Comparison of ENCODE assay signal across 12 cellular contexts in genomic region chr1:43976890-43977289, GRCh38. TPM values are rescaled to one million over a fixed set of nuclear protein-coding genes. Genes with fewer than 3 reads are reported as not detected.
DNase-seq lines count a peak whose midpoint lies in the region; ATAC-seq, FAIRE-seq and TF ChIP-seq lines count a peak whose summit lies in the region.
"Had no signal": no experiment of that assay in that cellular context is flagged by ENCODE, and none has a peak within 500 bp of the region (broad histone marks: within the 10 kb centered on the region; RNA-seq: fewer than 3 reads in every experiment).

No MANE protein-coding gene starts in this region.

- intact Hi-C loops in CD4-positive, alpha-beta T cell (cut with DNase I, micrococcal nuclease), result loop anchor here in 1 of 2 experiments (5.0 to 10.0 kb wide), 5 partner anchors 378 to 1210 kb away; partner anchors contain the start of genes C1orf50, CDC20, CFAP57 and EBNA1BP2
- intact Hi-C loops in K562 (cut with micrococcal nuclease), result no loop called here

- no peak overlapping the region for H4K8ac ChIP-seq in H9 (replicated peaks; ENCODE audit: insufficient read length, low read depth, low read length)

- TF ChIP-seq EP300 in K562 (IDR thresholded peaks at IDR 0.05; ENCODE audit: low read length), result no peak

- H3K79me1 ChIP-seq in H9 (ENCODE audit: insufficient read depth, low read depth, low read length, poor library complexity, severe bottlenecking), result peaks cover 6% of the 10 kb centered on the region

- H2AFZ ChIP-seq in H9 (ENCODE audit: low read length), result no peak overlapping the region
- no peak overlapping the region for H2AFZ ChIP-seq in K562 (ENCODE audit: low read depth, low read length)

- no peak overlapping the region for H3K56ac ChIP-seq in H9 (ENCODE audit: insufficient read length, low read depth, low read length)

- H4K20me1 ChIP-seq in H9 (ENCODE audit: control insufficient read depth, insufficient read depth, insufficient read length) (no peaks in the 10 kb centered on the region), K562 (replicated peaks; ENCODE audit: control insufficient read depth, insufficient read depth, low read length) (peaks cover 24% of the 10 kb centered on the region)

- POLR2A ChIA-PET in CD4-positive, alpha-beta T cell (lab: Charles Lee), result no interaction called here
- POLR2A ChIA-PET in K562 (lab: Yijun Ruan, JAX), result interaction anchor here (0.6 to 2.5 kb wide), 7 partner anchors 12 to 59 kb away, joined by 3 to 10 read pairs (median 5); partner anchors contain the start of gene CCDC24

- H2BK120ac ChIP-seq in H9 (ENCODE audit: low read depth, low read length, poor library complexity, severe bottlenecking), result no peak overlapping the region

- H2AK5ac ChIP-seq in H9 (ENCODE audit: insufficient read length, low read length), result no peak overlapping the region

- no peak for FAIRE-seq in K562 (lab: Jason Lieb, UNC)
- FAIRE-seq: colon had no signal

- peaks cover 8% of the 10 kb centered on the region; the same call in 1 of the 2 replicates for H3K4me1 ChIP-seq in H9 (ENCODE audit: insufficient read depth, low read length)
- peaks cover 47 to 73% of the 10 kb centered on the region in 2 experiments for H3K4me1 ChIP-seq in K562 (replicated peaks in 1 of 2; ENCODE audit: control insufficient read depth in 2 of 2, insufficient read depth in 2 of 2, low read length in 2 of 2)

- peaks cover 5% of the 10 kb centered on the region for H3K27me3 ChIP-seq in CD4-positive, alpha-beta T cell (ENCODE audit: control insufficient read depth, insufficient read depth, low read length)
- no peaks in the 10 kb centered on the region for H3K27me3 ChIP-seq in H9 (ENCODE audit: insufficient read depth, low read length)
- no peaks in the 10 kb centered on the region for H3K27me3 ChIP-seq in K562 (ENCODE audit: control insufficient read depth in 2 of 2, insufficient read depth in 2 of 2, low read length in 2 of 2)

- no CpG with 5 or more reads among the region's 8 CpGs for WGBS in H9 (ENCODE audit: extremely low coverage, insufficient read length, low lambda C conversion rate)
- WGBS in K562 (ENCODE audit: insufficient coverage, low coverage, missing lambda C conversion rate), result 95% methylated on average over 8 of the region's 8 CpGs

- H4K91ac ChIP-seq in H9 (ENCODE audit: insufficient read length, low read depth, low read length), result no peak overlapping the region

- no peak overlapping the region for H3K23ac ChIP-seq in H9 (ENCODE audit: insufficient read length, low read depth, low read length)

- H2BK20ac ChIP-seq in H9 (ENCODE audit: low read depth, low read length, poor library complexity, severe bottlenecking), result no peak overlapping the region

- H3K14ac ChIP-seq in H9 (ENCODE audit: insufficient read depth, low read length), result no peak overlapping the region

- H3K4me1 Mint-ChIP-seq in CD4-positive, alpha-beta T cell (ENCODE audit: low read depth), result peaks cover 57% of the 10 kb centered on the region
- H3K4me1 Mint-ChIP-seq in H9 (peaks cover 36 to 41% of the 10 kb centered on the region in 2 experiments), nephron progenitor cell (peaks cover 61% of the 10 kb centered on the region)

- no peak overlapping the region for H2BK15ac ChIP-seq in H9 (ENCODE audit: low read depth, low read length)

- H3K23me2 ChIP-seq in H9 (ENCODE audit: insufficient read length, low read depth, low read length, poor library complexity, severe bottlenecking), result peaks cover 23% of the 10 kb centered on the region

- peaks cover 50% of the 10 kb centered on the region for H3K36me3 Mint-ChIP-seq in CD4-positive, alpha-beta T cell (ENCODE audit: low read depth)
- H3K36me3 Mint-ChIP-seq in H9 (ENCODE audit: insufficient read depth in 1 of 3, low read depth in 3 of 3), result peaks cover 25 to 47% (median 46%) of the 10 kb centered on the region in 3 experiments; a peak in 6 of 7 replicates
- H3K36me3 Mint-ChIP-seq in nephron progenitor cell (ENCODE audit: low read depth), result peaks cover 32% of the 10 kb centered on the region

- no peak overlapping the region for H3K9ac ChIP-seq in H9 (ENCODE audit: extremely low read depth, insufficient read length, low read length)
- peak overlapping the region in 1 of 2 experiments; percentile 66; a peak in 1 of 4 replicates for H3K9ac ChIP-seq in K562 (ENCODE audit: insufficient read depth in 1 of 2, low read depth in 2 of 2, low read length in 2 of 2)

- in situ Hi-C loops in K562 (cut with MboI), result no loop called here

- H4K5ac ChIP-seq in H9 (ENCODE audit: insufficient read length, low read depth, low read length), result no peak overlapping the region

- CTCF ChIA-PET in CD4-positive, alpha-beta T cell (lab: Charles Lee), result no interaction called here
- CTCF ChIA-PET in K562 (lab: Yijun Ruan, JAX; ENCODE audit: low intra/inter-chr PET ratio), result no interaction called here

- H3K4me3 Mint-ChIP-seq in CD4-positive, alpha-beta T cell, result peak overlapping the region; percentile 96
- peak overlapping the region; percentile 82 to 95; a peak in 4 of 5 replicates for H3K4me3 Mint-ChIP-seq in H9
- peak overlapping the region; percentile 93 for H3K4me3 Mint-ChIP-seq in nephron progenitor cell

- H3K27ac Mint-ChIP-seq in CD4-positive, alpha-beta T cell, result no peak overlapping the region
- H3K27ac Mint-ChIP-seq in H9 (no peak overlapping the region), nephron progenitor cell (no peak overlapping the region)

- TF ChIP-seq RAD21 in K562 (CRISPR knock-in tag; conservative IDR thresholded peaks at IDR 0.05 in 1 of 2, IDR thresholded peaks at IDR 0.05 in 1 of 2), result no peak

- H3K27ac ChIP-seq in CD4-positive, alpha-beta T cell (ENCODE audit: low read depth, low read length), result no peak overlapping the region
- H3K27ac ChIP-seq in H9 (ENCODE audit: insufficient read length, low read depth, low read length) (no peak overlapping the region), K562 (ENCODE audit: extremely low read depth, low read depth, low read length) (no peak overlapping the region)

- no peak for TF ChIP-seq POLR2A in K562 (conservative IDR thresholded peaks at IDR 0.05)

- H3K4me2 ChIP-seq in H9 (ENCODE audit: insufficient read depth, insufficient read length, low read length) (no peak overlapping the region), K562 (ENCODE audit: insufficient read depth, low read length) (no peak overlapping the region)

- H3K36me3 ChIP-seq in K562 (ENCODE audit: control insufficient read depth, insufficient read depth, low read length), result peaks cover 65% of the 10 kb centered on the region

- no peak overlapping the region for H2BK12ac ChIP-seq in H9 (ENCODE audit: insufficient read length, low read depth, low read length)

- no peaks in the 10 kb centered on the region for H3K9me3 Mint-ChIP-seq in CD4-positive, alpha-beta T cell
- H3K9me3 Mint-ChIP-seq in H9 (no peaks in the 10 kb centered on the region; a peak in 1 of 5 replicates), nephron progenitor cell (no peaks in the 10 kb centered on the region)

- H3K79me2 ChIP-seq in H9 (ENCODE audit: insufficient read depth, low read length) (peaks cover 3% of the 10 kb centered on the region; the same call in 1 of the 2 replicates), K562 (ENCODE audit: control insufficient read depth, insufficient read depth, low read length) (peaks cover 68% of the 10 kb centered on the region)

- TF ChIP-seq CTCF in CD4-positive, alpha-beta T cell (IDR thresholded peaks at IDR 0.05), result no peak
- TF ChIP-seq CTCF in H9 (conservative IDR thresholded peaks at IDR 0.05), result no peak
- no peak for TF ChIP-seq CTCF in K562 (IDR thresholded peaks at IDR 0.05 in 2 of 3, conservative IDR thresholded peaks at IDR 0.05 in 1 of 3; ENCODE audit: insufficient read depth in 2 of 3, low read depth in 1 of 3, low read length in 3 of 3)
- no peak for TF ChIP-seq CTCF in nephron progenitor cell (IDR thresholded peaks at IDR 0.05)

- no peak overlapping the region for H3K4ac ChIP-seq in H9 (ENCODE audit: low read depth, low read length)

- DNase-seq in CD4-positive, alpha-beta T cell, result no peak
- DNase-seq in H9 (no peak), K562 (ENCODE audit: extremely low read depth in 1 of 4, low spot score in 3 of 4) (no peak), nephron progenitor cell (no peak), NCI-H128 (lab: John Stamatoyannopoulos, UW; ENCODE audit: unreplicated experiment) (no peak), SKM-1 treated with dmso at 0.1 percent for 144 hours (lab: John Stamatoyannopoulos, UW; ENCODE audit: unreplicated experiment) (no peak), NCI-H187 (lab: John Stamatoyannopoulos, UW) (no peak)
- DNase-seq: activated gamma-delta T cell, DMS 273 treated with DMSO at 0.1 percent for 48 hours, foreskin fibroblast, kidney glomerular epithelial cell had no signal

- no peak overlapping the region for H2BK5ac ChIP-seq in H9 (ENCODE audit: insufficient read length, low read length)

- H3K9me3 ChIP-seq in CD4-positive, alpha-beta T cell (ENCODE audit: control insufficient read depth, low read length), result no peaks in the 10 kb centered on the region
- no peaks in the 10 kb centered on the region for H3K9me3 ChIP-seq in H9 (ENCODE audit: control insufficient read depth, low read depth, low read length)
- H3K9me3 ChIP-seq in K562 (replicated peaks; ENCODE audit: control insufficient read depth, insufficient read depth, low read depth, low read length), result no peaks in the 10 kb centered on the region

- no peak overlapping the region for H3K4me3 ChIP-seq in K562

- peaks cover 14% of the 10 kb centered on the region for H3K9me1 ChIP-seq in K562 (ENCODE audit: control insufficient read depth, insufficient read depth, low read length)

- no TSS peak for BruUV-seq in K562 (replicated peaks; lab: Mats Ljungman, UMichigan)

- ATAC-seq in CD4-positive, alpha-beta T cell (ENCODE audit: poor library complexity), result no peak
- no peak for ATAC-seq in K562

- H3T11ph ChIP-seq in H9 (ENCODE audit: low read length), result no peak overlapping the region

- H3K18ac ChIP-seq in H9 (ENCODE audit: insufficient read length, low read depth, low read length), result no peak overlapping the region

- peaks cover 13% of the 10 kb centered on the region for H3K27me3 Mint-ChIP-seq in CD4-positive, alpha-beta T cell
- H3K27me3 Mint-ChIP-seq in H9 (ENCODE audit: low read depth), result no peaks in the 10 kb centered on the region
- peaks cover 4% of the 10 kb centered on the region for H3K27me3 Mint-ChIP-seq in nephron progenitor cell (ENCODE audit: low read depth, poor library complexity)

RNA-seq across cellular contexts. Expression of gene B4GALT2, which starts 2.1 kb away (rescaled TPM):
- under 1 TPM; 0.22 to 0.34 TPM for total RNA-seq in CD4-positive, alpha-beta T cell
- total RNA-seq in H9 (2021) (70.9 and 74.0 TPM in 2 replicates), K562 (2014; rRNA removed) (86.8 and 116 TPM in 2 replicates), K562 (2014; rRNA removed; fragmentation: Illumina TruSeq; extraction: Trizol) (23.4 and 31.0 TPM in 2 replicates), K562 (2015; rRNA removed; fragmentation: Illumina TruSeq; extraction: Trizol) (43.8 and 45.9 TPM in 2 replicates), K562 (2021) (76.2 and 78.0 TPM in 2 replicates)
- 27.8 and 57.7 TPM in 2 replicates for total RNA-seq in K562 (2011; cell fraction: chromatin; rRNA removed; ENCODE audit: low replicate concordance)
- total RNA-seq in K562 (2011; cell fraction: nucleolus; rRNA removed), result 51.2 and 57.7 TPM in 2 replicates
- 45.8 and 54.2 TPM in 2 replicates for total RNA-seq in K562 (2011; cell fraction: nucleoplasm; rRNA removed)
- polyA plus RNA-seq in K562 (2011; rRNA removed) (39.0 and 43.9 TPM in 2 replicates), K562 (2014; fragmentation: Illumina TruSeq; extraction: Trizol) (63.7 and 69.7 TPM in 2 replicates), K562 (2014; fragmentation: Nextera tagmentation; extraction: Ambion mirVana) (1 to 10 TPM; 1.3 to 2.8 TPM), K562 (2014; rRNA removed) (71.9 and 85.4 TPM in 2 replicates)
- polyA plus RNA-seq in K562 (2011; cell fraction: cytosol; rRNA removed), result 78.6 and 206 TPM in 2 replicates
- 55.1 and 117 TPM in 2 replicates for polyA plus RNA-seq in K562 (2011; cell fraction: nucleus; rRNA removed)
- 44.8 and 50.7 TPM in 2 replicates for polyA plus RNA-seq in K562 (2012)
- 21.4 and 27.7 TPM in 2 replicates for polyA minus RNA-seq in K562 (2011; rRNA and poly(A)+ RNA removed)
- 40.9 and 42.3 TPM in 2 replicates for polyA minus RNA-seq in K562 (2011; cell fraction: cytosol; rRNA and poly(A)+ RNA removed)
- polyA minus RNA-seq in K562 (2011; cell fraction: nucleus; rRNA and poly(A)+ RNA removed), result 26.7 and 28.3 TPM in 2 replicates

RNA-seq across cellular contexts. Expression of gene ATP6V0B, which starts 2.1 kb away (rescaled TPM):
- 10 to 100 TPM; 42.9 to 47.0 TPM for total RNA-seq in CD4-positive, alpha-beta T cell
- total RNA-seq in H9 (2021) (127 and 131 TPM in 2 replicates), K562 (2014; rRNA removed) (296 and 328 TPM in 2 replicates), K562 (2014; rRNA removed; fragmentation: Illumina TruSeq; extraction: Trizol) (143 and 167 TPM in 2 replicates), K562 (2015; rRNA removed; fragmentation: Illumina TruSeq; extraction: Trizol) (196 and 203 TPM in 2 replicates), K562 (2021) (279 and 286 TPM in 2 replicates)
- 240 and 478 TPM in 2 replicates for total RNA-seq in K562 (2011; cell fraction: chromatin; rRNA removed; ENCODE audit: low replicate concordance)
- 771 and 1,062 TPM in 2 replicates for total RNA-seq in K562 (2011; cell fraction: nucleolus; rRNA removed)
- 571 and 616 TPM in 2 replicates for total RNA-seq in K562 (2011; cell fraction: nucleoplasm; rRNA removed)
- polyA plus RNA-seq in K562 (2011; rRNA removed) (220 and 288 TPM in 2 replicates), K562 (2014; fragmentation: Illumina TruSeq; extraction: Trizol) (186 and 195 TPM in 2 replicates), K562 (2014; fragmentation: Nextera tagmentation; extraction: Ambion mirVana) (100 to 1,000 TPM; 137 to 276 TPM), K562 (2014; rRNA removed) (282 and 348 TPM in 2 replicates)
- 552 and 632 TPM in 2 replicates for polyA plus RNA-seq in K562 (2011; cell fraction: cytosol; rRNA removed)
- 601 and 849 TPM in 2 replicates for polyA plus RNA-seq in K562 (2011; cell fraction: nucleus; rRNA removed)
- 179 and 264 TPM in 2 replicates for polyA plus RNA-seq in K562 (2012)
- 127 and 130 TPM in 2 replicates for polyA minus RNA-seq in K562 (2011; rRNA and poly(A)+ RNA removed)
- 83.6 and 86.7 TPM in 2 replicates for polyA minus RNA-seq in K562 (2011; cell fraction: cytosol; rRNA and poly(A)+ RNA removed)
- 102 and 149 TPM in 2 replicates for polyA minus RNA-seq in K562 (2011; cell fraction: nucleus; rRNA and poly(A)+ RNA removed)

RNA-seq across cellular contexts. Expression of gene DPH2, which starts 7.1 kb away (rescaled TPM):
- 10 to 100 TPM; 10.3 to 12.0 TPM for total RNA-seq in CD4-positive, alpha-beta T cell
- total RNA-seq in H9 (2021) (74.4 and 79.6 TPM in 2 replicates), K562 (2014; rRNA removed) (87.5 and 122 TPM in 2 replicates), K562 (2014; rRNA removed; fragmentation: Illumina TruSeq; extraction: Trizol) (31.9 and 39.4 TPM in 2 replicates), K562 (2015; rRNA removed; fragmentation: Illumina TruSeq; extraction: Trizol) (66.8 and 68.1 TPM in 2 replicates), K562 (2021) (94.1 and 97.3 TPM in 2 replicates)
- total RNA-seq in K562 (2011; cell fraction: chromatin; rRNA removed; ENCODE audit: low replicate concordance), result 110 and 268 TPM in 2 replicates
- 191 and 199 TPM in 2 replicates for total RNA-seq in K562 (2011; cell fraction: nucleolus; rRNA removed)
- 123 and 150 TPM in 2 replicates for total RNA-seq in K562 (2011; cell fraction: nucleoplasm; rRNA removed)
- polyA plus RNA-seq in K562 (2011; rRNA removed) (63.1 and 71.2 TPM in 2 replicates), K562 (2014; fragmentation: Illumina TruSeq; extraction: Trizol) (81.1 and 106 TPM in 2 replicates), K562 (2014; fragmentation: Nextera tagmentation; extraction: Ambion mirVana) (10 to 100 TPM; 17.9 to 27.0 TPM), K562 (2014; rRNA removed) (93.2 and 110 TPM in 2 replicates)
- 117 and 149 TPM in 2 replicates for polyA plus RNA-seq in K562 (2011; cell fraction: cytosol; rRNA removed)
- 379 and 380 TPM in 2 replicates for polyA plus RNA-seq in K562 (2011; cell fraction: nucleus; rRNA removed)
- polyA plus RNA-seq in K562 (2012), result 39.2 and 65.5 TPM in 2 replicates
- 50.3 and 52.5 TPM in 2 replicates for polyA minus RNA-seq in K562 (2011; rRNA and poly(A)+ RNA removed)
- 35.5 and 48.5 TPM in 2 replicates for polyA minus RNA-seq in K562 (2011; cell fraction: cytosol; rRNA and poly(A)+ RNA removed)
- polyA minus RNA-seq in K562 (2011; cell fraction: nucleus; rRNA and poly(A)+ RNA removed), result 96.7 and 113 TPM in 2 replicates

RNA-seq across cellular contexts. Expression of gene CCDC24, which starts 14.5 kb away (rescaled TPM):
- total RNA-seq in CD4-positive, alpha-beta T cell, result 1 to 10 TPM in 1 of 2 experiments, under 1 TPM in 1; 0.98 to 1.4 TPM
- total RNA-seq in H9 (2021) (11.8 and 12.4 TPM in 2 replicates), K562 (2014; rRNA removed) (3.0 and 4.5 TPM in 2 replicates), K562 (2014; rRNA removed; fragmentation: Illumina TruSeq; extraction: Trizol) (0.70 and 1.5 TPM in 2 replicates), K562 (2015; rRNA removed; fragmentation: Illumina TruSeq; extraction: Trizol) (1.7 and 2.2 TPM in 2 replicates), K562 (2021) (4.4 and 5.2 TPM in 2 replicates)
- total RNA-seq in K562 (2011; cell fraction: chromatin; rRNA removed; ENCODE audit: low replicate concordance), result 1.4 and 6.8 TPM in 2 replicates
- total RNA-seq in K562 (2011; cell fraction: nucleolus; rRNA removed), result 5.8 TPM in 2 replicates
- 4.1 and 6.1 TPM in 2 replicates for total RNA-seq in K562 (2011; cell fraction: nucleoplasm; rRNA removed)
- polyA plus RNA-seq in K562 (2011; rRNA removed) (1.3 and 2.3 TPM in 2 replicates), K562 (2014; fragmentation: Illumina TruSeq; extraction: Trizol) (1.5 and 3.0 TPM in 2 replicates), K562 (2014; fragmentation: Nextera tagmentation; extraction: Ambion mirVana) (under 1 TPM; 0.31 to 0.64 TPM), K562 (2014; rRNA removed) (3.7 and 4.5 TPM in 2 replicates)
- 2.0 and 4.9 TPM in 2 replicates for polyA plus RNA-seq in K562 (2011; cell fraction: cytosol; rRNA removed)
- 6.8 and 13.1 TPM in 2 replicates for polyA plus RNA-seq in K562 (2011; cell fraction: nucleus; rRNA removed)
- polyA plus RNA-seq in K562 (2012), result 3.7 and 4.3 TPM in 2 replicates
- 0.36 and 0.39 TPM in 2 replicates for polyA minus RNA-seq in K562 (2011; rRNA and poly(A)+ RNA removed)
- 1.1 and 5.4 TPM in 2 replicates for polyA minus RNA-seq in K562 (2011; cell fraction: cytosol; rRNA and poly(A)+ RNA removed)
- polyA minus RNA-seq in K562 (2011; cell fraction: nucleus; rRNA and poly(A)+ RNA removed), result 1.7 and 2.2 TPM in 2 replicates

RNA-seq across cellular contexts. Expression of gene IPO13, which starts 30.1 kb away (rescaled TPM):
- 1 to 10 TPM; 6.3 to 7.4 TPM for total RNA-seq in CD4-positive, alpha-beta T cell
- total RNA-seq in H9 (2021) (22.0 and 24.5 TPM in 2 replicates), K562 (2014; rRNA removed) (17.5 and 27.9 TPM in 2 replicates), K562 (2014; rRNA removed; fragmentation: Illumina TruSeq; extraction: Trizol) (7.8 and 10.0 TPM in 2 replicates), K562 (2015; rRNA removed; fragmentation: Illumina TruSeq; extraction: Trizol) (16.1 and 16.2 TPM in 2 replicates), K562 (2021) (28.4 and 30.8 TPM in 2 replicates)
- total RNA-seq in K562 (2011; cell fraction: chromatin; rRNA removed; ENCODE audit: low replicate concordance), result 24.0 and 67.1 TPM in 2 replicates
- total RNA-seq in K562 (2011; cell fraction: nucleolus; rRNA removed), result 41.3 and 46.4 TPM in 2 replicates
- 28.3 and 29.6 TPM in 2 replicates for total RNA-seq in K562 (2011; cell fraction: nucleoplasm; rRNA removed)
- polyA plus RNA-seq in K562 (2011; rRNA removed) (13.9 and 19.1 TPM in 2 replicates), K562 (2014; fragmentation: Illumina TruSeq; extraction: Trizol) (24.7 and 27.1 TPM in 2 replicates), K562 (2014; fragmentation: Nextera tagmentation; extraction: Ambion mirVana) (1 to 10 TPM; 7.0 to 9.8 TPM), K562 (2014; rRNA removed) (18.6 and 22.0 TPM in 2 replicates)
- 27.1 and 36.4 TPM in 2 replicates for polyA plus RNA-seq in K562 (2011; cell fraction: cytosol; rRNA removed)
- polyA plus RNA-seq in K562 (2011; cell fraction: nucleus; rRNA removed), result 59.2 and 89.3 TPM in 2 replicates
- 27.4 and 30.4 TPM in 2 replicates for polyA plus RNA-seq in K562 (2012)
- polyA minus RNA-seq in K562 (2011; rRNA and poly(A)+ RNA removed), result 18.8 and 24.2 TPM in 2 replicates
- polyA minus RNA-seq in K562 (2011; cell fraction: cytosol; rRNA and poly(A)+ RNA removed), result 16.5 and 21.7 TPM in 2 replicates
- 18.4 and 22.3 TPM in 2 replicates for polyA minus RNA-seq in K562 (2011; cell fraction: nucleus; rRNA and poly(A)+ RNA removed)

Comparison
In these comparisons a context has a peak if more than half of its experiments do, and no peak if none do; other contexts are left out.
1. RNA of gene B4GALT2, which starts 2.1 kb away (total RNA-seq): 23.4 to 116 TPM in K562 and 70.9 to 74.0 TPM in H9; 0.22 to 0.34 TPM in CD4-positive, alpha-beta T cell; every median in the first group is over 10 times any median in the second.
2. Peak in every context shown above with its lines, with median percentiles within 50 percentile points of each other: H3K4me3 Mint-ChIP-seq.